ENCODE assay signal across 1 cellular context in the genomic region with DNA sequence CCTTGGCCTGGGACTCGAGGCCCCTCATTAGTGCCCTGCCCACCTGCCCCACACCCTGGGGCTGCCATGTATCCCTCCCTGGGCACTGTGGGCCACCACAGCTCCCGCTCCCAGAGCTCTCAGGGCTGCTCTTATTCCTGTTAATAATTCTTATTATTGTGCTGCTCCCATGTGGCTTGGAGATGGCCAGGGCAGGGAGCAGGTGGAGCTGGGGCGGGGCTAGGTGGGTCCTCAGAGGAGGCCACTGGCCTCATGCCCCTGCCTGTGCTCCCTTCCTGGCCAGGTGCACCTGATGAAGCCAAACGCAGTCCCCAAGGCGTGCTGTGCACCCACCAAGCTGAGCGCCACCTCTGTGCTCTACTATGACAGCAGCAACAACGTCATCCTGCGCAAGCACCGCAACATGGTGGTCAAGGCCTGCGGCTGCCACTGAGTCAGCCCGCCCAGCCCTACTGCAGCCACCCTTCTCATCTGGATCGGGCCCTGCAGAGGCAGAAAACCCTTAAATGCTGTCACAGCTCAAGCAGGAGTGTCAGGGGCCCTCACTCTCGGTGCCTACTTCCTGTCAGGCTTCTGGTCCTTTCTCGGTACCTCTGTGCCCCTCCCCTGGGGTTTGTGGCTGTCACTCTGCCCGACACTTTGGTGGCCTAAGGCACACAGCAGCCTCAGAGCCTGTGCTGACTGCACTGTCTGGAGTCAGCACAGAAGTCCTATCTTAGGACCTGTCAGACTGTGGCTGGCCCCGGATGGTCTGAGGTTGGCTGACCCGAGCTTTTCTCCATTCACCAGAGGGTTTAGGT.
A peak's percentile ranks its signal among the peaks of the same experiment; 100 is the strongest.
TF ChIP-seq lines count a peak whose summit lies in the region.

No MANE protein-coding gene starts in this region.

TF ChIP-seq in GM12878, 131 proteins besides CTCF, POLR2A, EP300 and RAD21 (continued from another document):
- TF ChIP-seq, protein P1, sequence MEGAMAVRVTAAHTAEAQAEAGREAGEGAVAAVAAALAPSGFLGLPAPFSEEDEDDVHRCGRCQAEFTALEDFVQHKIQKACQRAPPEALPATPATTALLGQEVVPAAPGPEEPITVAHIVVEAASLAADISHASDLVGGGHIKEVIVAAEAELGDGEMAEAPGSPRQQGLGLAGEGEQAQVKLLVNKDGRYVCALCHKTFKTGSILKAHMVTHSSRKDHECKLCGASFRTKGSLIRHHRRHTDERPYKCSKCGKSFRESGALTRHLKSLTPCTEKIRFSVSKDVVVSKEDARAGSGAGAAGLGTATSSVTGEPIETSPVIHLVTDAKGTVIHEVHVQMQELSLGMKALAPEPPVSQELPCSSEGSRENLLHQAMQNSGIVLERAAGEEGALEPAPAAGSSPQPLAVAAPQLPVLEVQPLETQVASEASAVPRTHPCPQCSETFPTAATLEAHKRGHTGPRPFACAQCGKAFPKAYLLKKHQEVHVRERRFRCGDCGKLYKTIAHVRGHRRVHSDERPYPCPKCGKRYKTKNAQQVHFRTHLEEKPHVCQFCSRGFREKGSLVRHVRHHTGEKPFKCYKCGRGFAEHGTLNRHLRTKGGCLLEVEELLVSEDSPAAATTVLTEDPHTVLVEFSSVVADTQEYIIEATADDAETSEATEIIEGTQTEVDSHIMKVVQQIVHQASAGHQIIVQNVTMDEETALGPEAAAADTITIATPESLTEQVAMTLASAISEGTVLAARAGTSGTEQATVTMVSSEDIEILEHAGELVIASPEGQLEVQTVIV (IDR thresholded peaks at IDR 0.05; ENCODE audit: borderline replicate concordance, partially characterized antibody): no peak
- TF ChIP-seq LARP7 (IDR thresholded peaks at IDR 0.05) (0 out of 2 replicates have a peak, but pooled peaks have one; percentile 33), HDAC2 (IDR thresholded peaks at IDR 0.05) (no peak), MEF2B (IDR thresholded peaks at IDR 0.05; ENCODE audit: partially characterized antibody, poor library complexity, severe bottlenecking) (peak; percentile 97), SMAD1 (IDR thresholded peaks at IDR 0.05; ENCODE audit: low read depth, partially characterized antibody) (no peak), MXI1 (IDR thresholded peaks at IDR 0.05; ENCODE audit: low read depth, low read length) (no peak), ZNF207 (IDR thresholded peaks at IDR 0.05; ENCODE audit: borderline replicate concordance) (no peak), IKZF2 (IDR thresholded peaks at IDR 0.05) (peak; percentile 58 to 69), CHD4 (IDR thresholded peaks at IDR 0.05) (no peak)
- TF ChIP-seq, protein P2, sequence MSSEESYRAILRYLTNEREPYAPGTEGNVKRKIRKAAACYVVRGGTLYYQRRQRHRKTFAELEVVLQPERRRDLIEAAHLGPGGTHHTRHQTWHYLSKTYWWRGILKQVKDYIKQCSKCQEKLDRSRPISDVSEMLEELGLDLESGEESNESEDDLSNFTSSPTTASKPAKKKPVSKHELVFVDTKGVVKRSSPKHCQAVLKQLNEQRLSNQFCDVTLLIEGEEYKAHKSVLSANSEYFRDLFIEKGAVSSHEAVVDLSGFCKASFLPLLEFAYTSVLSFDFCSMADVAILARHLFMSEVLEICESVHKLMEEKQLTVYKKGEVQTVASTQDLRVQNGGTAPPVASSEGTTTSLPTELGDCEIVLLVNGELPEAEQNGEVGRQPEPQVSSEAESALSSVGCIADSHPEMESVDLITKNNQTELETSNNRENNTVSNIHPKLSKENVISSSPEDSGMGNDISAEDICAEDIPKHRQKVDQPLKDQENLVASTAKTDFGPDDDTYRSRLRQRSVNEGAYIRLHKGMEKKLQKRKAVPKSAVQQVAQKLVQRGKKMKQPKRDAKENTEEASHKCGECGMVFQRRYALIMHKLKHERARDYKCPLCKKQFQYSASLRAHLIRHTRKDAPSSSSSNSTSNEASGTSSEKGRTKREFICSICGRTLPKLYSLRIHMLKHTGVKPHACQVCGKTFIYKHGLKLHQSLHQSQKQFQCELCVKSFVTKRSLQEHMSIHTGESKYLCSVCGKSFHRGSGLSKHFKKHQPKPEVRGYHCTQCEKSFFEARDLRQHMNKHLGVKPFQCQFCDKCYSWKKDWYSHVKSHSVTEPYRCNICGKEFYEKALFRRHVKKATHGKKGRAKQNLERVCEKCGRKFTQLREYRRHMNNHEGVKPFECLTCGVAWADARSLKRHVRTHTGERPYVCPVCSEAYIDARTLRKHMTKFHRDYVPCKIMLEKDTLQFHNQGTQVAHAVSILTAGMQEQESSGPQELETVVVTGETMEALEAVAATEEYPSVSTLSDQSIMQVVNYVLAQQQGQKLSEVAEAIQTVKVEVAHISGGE (CRISPR knock-in tag; IDR thresholded peaks at IDR 0.05): no peak
- TF ChIP-seq, protein P3, sequence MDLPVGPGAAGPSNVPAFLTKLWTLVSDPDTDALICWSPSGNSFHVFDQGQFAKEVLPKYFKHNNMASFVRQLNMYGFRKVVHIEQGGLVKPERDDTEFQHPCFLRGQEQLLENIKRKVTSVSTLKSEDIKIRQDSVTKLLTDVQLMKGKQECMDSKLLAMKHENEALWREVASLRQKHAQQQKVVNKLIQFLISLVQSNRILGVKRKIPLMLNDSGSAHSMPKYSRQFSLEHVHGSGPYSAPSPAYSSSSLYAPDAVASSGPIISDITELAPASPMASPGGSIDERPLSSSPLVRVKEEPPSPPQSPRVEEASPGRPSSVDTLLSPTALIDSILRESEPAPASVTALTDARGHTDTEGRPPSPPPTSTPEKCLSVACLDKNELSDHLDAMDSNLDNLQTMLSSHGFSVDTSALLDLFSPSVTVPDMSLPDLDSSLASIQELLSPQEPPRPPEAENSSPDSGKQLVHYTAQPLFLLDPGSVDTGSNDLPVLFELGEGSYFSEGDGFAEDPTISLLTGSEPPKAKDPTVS (IDR thresholded peaks at IDR 0.05; ENCODE audit: low read depth, low read length): peak; percentile 81; the same call in 1 of the 2 replicates
- TF ChIP-seq, protein P4, sequence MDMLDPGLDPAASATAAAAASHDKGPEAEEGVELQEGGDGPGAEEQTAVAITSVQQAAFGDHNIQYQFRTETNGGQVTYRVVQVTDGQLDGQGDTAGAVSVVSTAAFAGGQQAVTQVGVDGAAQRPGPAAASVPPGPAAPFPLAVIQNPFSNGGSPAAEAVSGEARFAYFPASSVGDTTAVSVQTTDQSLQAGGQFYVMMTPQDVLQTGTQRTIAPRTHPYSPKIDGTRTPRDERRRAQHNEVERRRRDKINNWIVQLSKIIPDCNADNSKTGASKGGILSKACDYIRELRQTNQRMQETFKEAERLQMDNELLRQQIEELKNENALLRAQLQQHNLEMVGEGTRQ (IDR thresholded peaks at IDR 0.05; ENCODE audit: borderline replicate concordance, low read depth, low read length): no peak
